In the genomic region with DNA sequence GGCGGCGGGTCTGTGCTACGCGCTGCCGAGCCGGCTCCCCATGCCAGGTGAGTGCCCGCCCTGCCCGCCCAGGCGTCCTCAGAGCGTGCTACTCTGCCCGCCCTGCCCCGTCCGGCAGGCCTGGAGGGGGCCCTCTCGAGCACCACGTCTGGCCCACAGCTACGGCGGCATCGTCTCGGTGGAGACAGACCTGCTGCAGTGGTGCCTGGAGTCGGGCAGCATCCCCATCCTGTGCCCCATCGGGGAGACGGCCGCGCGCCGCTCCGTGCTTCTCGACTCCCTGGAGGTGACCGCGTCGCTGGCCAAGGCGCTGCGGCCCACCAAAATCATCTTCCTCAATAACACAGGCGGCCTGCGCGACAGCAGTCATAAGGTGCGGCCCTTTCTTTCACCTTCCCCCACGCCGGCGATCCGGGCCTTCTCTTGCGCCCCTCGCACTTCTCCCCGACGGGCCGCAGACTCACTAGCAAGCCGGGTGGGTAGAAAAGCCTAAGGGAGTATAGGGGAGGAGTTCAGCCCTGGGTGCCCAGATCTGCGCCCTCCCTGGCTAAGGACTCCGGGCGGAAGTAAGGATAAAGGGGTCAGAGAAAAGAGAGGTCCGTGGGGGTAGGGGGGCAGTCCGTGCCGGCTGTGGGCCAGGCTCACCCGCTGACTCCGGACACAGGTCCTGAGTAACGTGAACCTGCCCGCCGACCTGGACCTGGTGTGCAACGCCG, we compare ENCODE assay signal across 9 cellular contexts. TPM values are rescaled to one million over a fixed set of nuclear protein-coding genes. Genes with fewer than 3 reads are reported as not detected.
DNase-seq lines count a peak whose midpoint lies in the region; ATAC-seq and TF ChIP-seq lines count a peak whose summit lies in the region.
"Had no signal": no experiment of that assay in that cellular context is flagged by ENCODE, and none has a peak within 500 bp of the region (broad histone marks: within the 10 kb centered on the region; RNA-seq: fewer than 3 reads in every experiment).

No MANE protein-coding gene starts in this region.

- H3K27me3 ChIP-seq in SK-N-SH (ENCODE audit: insufficient read depth) = no peaks in the 10 kb centered on the region
- H3K27me3 ChIP-seq in left lung = peaks cover 22 to 57% of the 10 kb centered on the region in 2 donors

- TF ChIP-seq CTCF in SK-N-SH (IDR thresholded peaks at IDR 0.05) (no peak), cardiac fibroblast (IDR thresholded peaks at IDR 0.05; ENCODE audit: low read depth, low read length) (peak; percentile 10), left lung (IDR thresholded peaks at IDR 0.05) (no peak)

- H4K20me1 ChIP-seq in SK-N-SH (ENCODE audit: insufficient read depth) = no peaks in the 10 kb centered on the region

- POLR2A ChIA-PET in SK-N-SH (lab: Yijun Ruan, JAX) = no interaction called here

- H3K4me1 ChIP-seq in SK-N-SH (ENCODE audit: control insufficient read depth in 1 of 2, insufficient read depth in 2 of 2, low read depth in 1 of 2, low read length in 1 of 2) (peaks cover 8 to 39% of the 10 kb centered on the region in 2 experiments; a peak in 2 of 4 replicates), left lung (peaks cover 28 to 40% of the 10 kb centered on the region in 2 donors)

- H3K9me2 ChIP-seq in SK-N-SH = no peaks in the 10 kb centered on the region

- H3K9ac ChIP-seq in SK-N-SH = peak overlapping the region; percentile 60

- peaks cover 0 to 2% of the 10 kb centered on the region in 2 experiments for H3K36me3 ChIP-seq in SK-N-SH (replicated peaks in 1 of 2; ENCODE audit: control insufficient read depth in 1 of 2, insufficient read depth in 2 of 2, low read length in 1 of 2)
- H3K36me3 ChIP-seq in left lung = peaks cover 0 to 14% of the 10 kb centered on the region in 2 donors

- no peak for TF ChIP-seq RAD21 in SK-N-SH (IDR thresholded peaks at IDR 0.05; ENCODE audit: low read length)

- H3K4me3 ChIP-seq in SK-N-SH (ENCODE audit: low read depth in 2 of 2, low read length in 1 of 2) = peak overlapping the region; percentile 80 to 90
- peak overlapping the region; percentile 59 to 70 for H3K4me3 ChIP-seq in cardiac fibroblast (replicated peaks in 1 of 2; ENCODE audit: low read depth in 2 of 2, low read length in 2 of 2)
- peak overlapping the region; percentile 32 to 67 for H3K4me3 ChIP-seq in left lung

- CTCF ChIA-PET in SK-N-SH (lab: Yijun Ruan, JAX) = interaction anchor here (1.0 to 31.1 kb wide), 9 partner anchors 12 to 345 kb away, joined by 3 to 638 read pairs (median 6); a partner anchor contains a TSS

- H3K4me2 ChIP-seq in SK-N-SH = peak overlapping the region; percentile 90

- DNase-seq in SK-N-SH = peak; percentile 77
- DNase-seq in SW480 (ENCODE audit: low spot score) = peak; percentile 50
- DNase-seq in cardiac fibroblast (ENCODE audit: low read depth in 2 of 2) = no peak
- DNase-seq in left lung = peak; percentile 58 to 88
- DNase-seq in stimulated activated naive CD4-positive, alpha-beta T cell (lab: John Stamatoyannopoulos, UW) = peak in 5 of 6 experiments; percentile 10 to 57 (median 41)
- DNase-seq in NCI-H2227 treated with DMSO at 0.1 percent for 48 hours (lab: John Stamatoyannopoulos, UW) = no peak

- intact Hi-C loops in left lung (cut with DNase I) = no loop called here

- WGBS in SK-N-SH (ENCODE audit: low lambda C conversion rate) = 45% methylated on average over 48 of the region's 60 CpGs

- H3K27ac ChIP-seq in SK-N-SH (ENCODE audit: low read depth in 2 of 2, low read length in 1 of 2) (peak overlapping the region in 1 of 2 experiments; percentile 23; a peak in 2 of 4 replicates), left lung (peak overlapping the region; percentile 62 to 70)

- no peaks in the 10 kb centered on the region for H3K9me3 ChIP-seq in SK-N-SH
- H3K9me3 ChIP-seq in left lung = no peaks in the 10 kb centered on the region

- TF ChIP-seq EP300 in SK-N-SH (IDR thresholded peaks at IDR 0.05; ENCODE audit: borderline replicate concordance in 1 of 2, low read depth in 1 of 2, low read length in 1 of 2) = no peak

- ATAC-seq in SK-N-SH treated with all-trans-retinoic acid at 6 μM for 48 hours = no peak
- peak; percentile 70 for ATAC-seq in left lung
- no peak for ATAC-seq in GM21576 (IDR thresholded peaks at IDR 0.05; ENCODE audit: unreplicated experiment)

- H3F3A ChIP-seq in SK-N-SH (replicated peaks; ENCODE audit: insufficient read depth) = peaks cover 5% of the 10 kb centered on the region

- H3K79me2 ChIP-seq in SK-N-SH (ENCODE audit: insufficient read depth) = peaks cover 21% of the 10 kb centered on the region; the same call in 1 of the 2 replicates

- H2AFZ ChIP-seq in SK-N-SH (ENCODE audit: low read depth) = peak overlapping the region; percentile 75; the same call in 1 of the 2 replicates

TF ChIP-seq in SK-N-SH, 30 proteins besides CTCF, POLR2A, EP300 and RAD21 (continues in another document):
- TF ChIP-seq NFIC (IDR thresholded peaks at IDR 0.05; ENCODE audit: borderline replicate concordance) = no peak
- TF ChIP-seq, protein P1, sequence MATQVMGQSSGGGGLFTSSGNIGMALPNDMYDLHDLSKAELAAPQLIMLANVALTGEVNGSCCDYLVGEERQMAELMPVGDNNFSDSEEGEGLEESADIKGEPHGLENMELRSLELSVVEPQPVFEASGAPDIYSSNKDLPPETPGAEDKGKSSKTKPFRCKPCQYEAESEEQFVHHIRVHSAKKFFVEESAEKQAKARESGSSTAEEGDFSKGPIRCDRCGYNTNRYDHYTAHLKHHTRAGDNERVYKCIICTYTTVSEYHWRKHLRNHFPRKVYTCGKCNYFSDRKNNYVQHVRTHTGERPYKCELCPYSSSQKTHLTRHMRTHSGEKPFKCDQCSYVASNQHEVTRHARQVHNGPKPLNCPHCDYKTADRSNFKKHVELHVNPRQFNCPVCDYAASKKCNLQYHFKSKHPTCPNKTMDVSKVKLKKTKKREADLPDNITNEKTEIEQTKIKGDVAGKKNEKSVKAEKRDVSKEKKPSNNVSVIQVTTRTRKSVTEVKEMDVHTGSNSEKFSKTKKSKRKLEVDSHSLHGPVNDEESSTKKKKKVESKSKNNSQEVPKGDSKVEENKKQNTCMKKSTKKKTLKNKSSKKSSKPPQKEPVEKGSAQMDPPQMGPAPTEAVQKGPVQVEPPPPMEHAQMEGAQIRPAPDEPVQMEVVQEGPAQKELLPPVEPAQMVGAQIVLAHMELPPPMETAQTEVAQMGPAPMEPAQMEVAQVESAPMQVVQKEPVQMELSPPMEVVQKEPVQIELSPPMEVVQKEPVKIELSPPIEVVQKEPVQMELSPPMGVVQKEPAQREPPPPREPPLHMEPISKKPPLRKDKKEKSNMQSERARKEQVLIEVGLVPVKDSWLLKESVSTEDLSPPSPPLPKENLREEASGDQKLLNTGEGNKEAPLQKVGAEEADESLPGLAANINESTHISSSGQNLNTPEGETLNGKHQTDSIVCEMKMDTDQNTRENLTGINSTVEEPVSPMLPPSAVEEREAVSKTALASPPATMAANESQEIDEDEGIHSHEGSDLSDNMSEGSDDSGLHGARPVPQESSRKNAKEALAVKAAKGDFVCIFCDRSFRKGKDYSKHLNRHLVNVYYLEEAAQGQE (IDR thresholded peaks at IDR 0.05; ENCODE audit: low read depth, low read length) = no peak

TF ChIP-seq in SK-N-SH treated with all-trans-retinoic acid at 6 μM for 48 hours, 23 proteins besides CTCF, POLR2A, EP300 and RAD21 (continues in another document):
- no peak for TF ChIP-seq ISL1 (CRISPR knock-in tag; IDR thresholded peaks at IDR 0.05)
- TF ChIP-seq, protein P2, sequence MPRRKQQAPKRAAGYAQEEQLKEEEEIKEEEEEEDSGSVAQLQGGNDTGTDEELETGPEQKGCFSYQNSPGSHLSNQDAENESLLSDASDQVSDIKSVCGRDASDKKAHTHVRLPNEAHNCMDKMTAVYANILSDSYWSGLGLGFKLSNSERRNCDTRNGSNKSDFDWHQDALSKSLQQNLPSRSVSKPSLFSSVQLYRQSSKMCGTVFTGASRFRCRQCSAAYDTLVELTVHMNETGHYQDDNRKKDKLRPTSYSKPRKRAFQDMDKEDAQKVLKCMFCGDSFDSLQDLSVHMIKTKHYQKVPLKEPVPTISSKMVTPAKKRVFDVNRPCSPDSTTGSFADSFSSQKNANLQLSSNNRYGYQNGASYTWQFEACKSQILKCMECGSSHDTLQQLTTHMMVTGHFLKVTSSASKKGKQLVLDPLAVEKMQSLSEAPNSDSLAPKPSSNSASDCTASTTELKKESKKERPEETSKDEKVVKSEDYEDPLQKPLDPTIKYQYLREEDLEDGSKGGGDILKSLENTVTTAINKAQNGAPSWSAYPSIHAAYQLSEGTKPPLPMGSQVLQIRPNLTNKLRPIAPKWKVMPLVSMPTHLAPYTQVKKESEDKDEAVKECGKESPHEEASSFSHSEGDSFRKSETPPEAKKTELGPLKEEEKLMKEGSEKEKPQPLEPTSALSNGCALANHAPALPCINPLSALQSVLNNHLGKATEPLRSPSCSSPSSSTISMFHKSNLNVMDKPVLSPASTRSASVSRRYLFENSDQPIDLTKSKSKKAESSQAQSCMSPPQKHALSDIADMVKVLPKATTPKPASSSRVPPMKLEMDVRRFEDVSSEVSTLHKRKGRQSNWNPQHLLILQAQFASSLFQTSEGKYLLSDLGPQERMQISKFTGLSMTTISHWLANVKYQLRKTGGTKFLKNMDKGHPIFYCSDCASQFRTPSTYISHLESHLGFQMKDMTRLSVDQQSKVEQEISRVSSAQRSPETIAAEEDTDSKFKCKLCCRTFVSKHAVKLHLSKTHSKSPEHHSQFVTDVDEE (CRISPR knock-in tag; IDR thresholded peaks at IDR 0.05) = no peak
- TF ChIP-seq SNAI2 (CRISPR knock-in tag; IDR thresholded peaks at IDR 0.05) = no peak
- no peak for TF ChIP-seq ZNF70 (CRISPR knock-in tag; IDR thresholded peaks at IDR 0.05)
- no peak for TF ChIP-seq ZC3H10 (CRISPR knock-in tag; IDR thresholded peaks at IDR 0.05)
- no peak for TF ChIP-seq PPARA (CRISPR knock-in tag; IDR thresholded peaks at IDR 0.05; ENCODE audit: borderline replicate concordance)
- TF ChIP-seq RARB (CRISPR knock-in tag; IDR thresholded peaks at IDR 0.05) = no peak

RNA-seq across cellular contexts. Expression of a gene that starts 1.6 kb away (rescaled TPM):
- 1.6 and 1.7 TPM in 2 replicates for polyA plus RNA-seq in SK-N-SH (2012; rRNA removed)
- polyA plus RNA-seq in SK-N-SH (2012; cell fraction: cytosol; rRNA removed) = 0.84 and 1.00 TPM in 2 replicates
- 0.87 and 0.92 TPM in 2 replicates for polyA plus RNA-seq in SK-N-SH (2012; cell fraction: nucleus; rRNA removed)
- 1 to 10 TPM; 5.2 to 7.0 TPM for total RNA-seq in left lung

RNA-seq across cellular contexts. Expression of a gene that starts 8.7 kb away (rescaled TPM):
- polyA plus RNA-seq in SK-N-SH (2012; rRNA removed) = 62.9 and 63.6 TPM in 2 replicates
- 47.9 and 50.2 TPM in 2 replicates for polyA plus RNA-seq in SK-N-SH (2012; cell fraction: cytosol; rRNA removed)
- 34.5 and 37.9 TPM in 2 replicates for polyA plus RNA-seq in SK-N-SH (2012; cell fraction: nucleus; rRNA removed)
- total RNA-seq in left lung = 10 to 100 TPM; 29.7 to 35.0 TPM

RNA-seq across cellular contexts. Expression of a gene that starts 52.3 kb away (rescaled TPM):
- 0.10 and 0.21 TPM in 2 replicates for polyA plus RNA-seq in SK-N-SH (2012; rRNA removed)
- polyA plus RNA-seq in SK-N-SH (2012; cell fraction: cytosol; rRNA removed) = 0.08 and 0.14 TPM in 2 replicates
- polyA plus RNA-seq in SK-N-SH (2012; cell fraction: nucleus; rRNA removed) = 0.33 and 0.36 TPM in 2 replicates
- total RNA-seq in left lung = not detected
- polyA plus RNA-seq: adipose tissue had no signal

Comparison
In these comparisons a context has a peak if more than half of its experiments do, and no peak if none do; other contexts are left out.
1. DNase-seq: peak in SK-N-SH (single experiment), SW480 (single experiment), left lung (2 of 2) and stimulated activated naive CD4-positive, alpha-beta T cell (5 of 6); none in cardiac fibroblast (0 of 2) and NCI-H2227 treated with DMSO at 0.1 percent for 48 hours (single experiment).
2. Peak in every context shown above with its lines, with median percentiles within 50 percentile points of each other: H3K4me3 ChIP-seq.